Comparison of ENCODE assay signal across 1 cellular context in genomic region chr1:7587108-7587507, GRCh38.
TF ChIP-seq lines count a peak whose summit lies in the region.

No MANE protein-coding gene starts in this region.

TF ChIP-seq in GM23338, 12 proteins besides CTCF, POLR2A, EP300 and RAD21 (continued from another document):
- TF ChIP-seq ZNF462 (CRISPR knock-in tag; IDR thresholded peaks at IDR 0.05) (no peak), REST (IDR thresholded peaks at IDR 0.05; ENCODE audit: unreplicated experiment) (no peak), EZH2 (IDR thresholded peaks at IDR 0.05; ENCODE audit: low read depth, unreplicated experiment) (no peak), JUNB (IDR thresholded peaks at IDR 0.05; ENCODE audit: unreplicated experiment) (no peak), POLR2AphosphoS5 (IDR thresholded peaks at IDR 0.05; ENCODE audit: low read depth) (no peak), CREB1 (CRISPR knock-in tag; IDR thresholded peaks at IDR 0.05; ENCODE audit: low read depth) (no peak), EZH2phosphoT487 (IDR thresholded peaks at IDR 0.05; ENCODE audit: unreplicated experiment) (no peak), STAT1 (IDR thresholded peaks at IDR 0.05; ENCODE audit: unreplicated experiment) (no peak), ZNF114 (CRISPR knock-in tag; IDR thresholded peaks at IDR 0.05) (no peak), ZNF331 (CRISPR knock-in tag; IDR thresholded peaks at IDR 0.05; ENCODE audit: low read depth) (no peak)
TF ChIP-seq in GM23338: peak in this region for 0.
